ENCODE assay signal across 18 cellular contexts in the genomic region with DNA sequence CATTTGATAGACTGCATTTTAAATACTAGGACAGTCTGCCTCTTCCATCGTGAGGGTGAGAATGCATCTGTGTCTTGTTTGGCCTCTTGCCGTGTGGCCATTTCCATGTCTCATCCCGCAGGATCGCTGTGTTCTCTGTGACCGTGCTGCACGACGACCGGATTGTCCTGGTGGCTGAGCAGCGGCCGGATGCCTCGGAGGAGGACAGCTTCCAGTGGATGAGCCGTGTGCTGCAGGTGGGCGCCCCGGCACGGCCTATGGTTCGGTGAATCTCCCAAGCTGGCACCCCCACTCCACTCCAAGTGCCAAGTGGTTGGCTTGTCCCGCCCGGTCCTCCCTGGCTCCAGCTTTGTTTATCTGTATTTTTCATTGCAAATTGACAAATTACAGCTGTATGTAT. TPM values are rescaled to one million over a fixed set of nuclear protein-coding genes. Genes with fewer than 3 reads are reported as not detected.
DNase-seq lines count a peak whose midpoint lies in the region; ATAC-seq and TF ChIP-seq lines count a peak whose summit lies in the region.
"Had no signal": no experiment of that assay in that cellular context is flagged by ENCODE, and none has a peak within 500 bp of the region (broad histone marks: within the 10 kb centered on the region; RNA-seq: fewer than 3 reads in every experiment).

No MANE protein-coding gene starts in this region.

- H3K4me3 Mint-ChIP-seq in natural killer cell, result no peak overlapping the region
- H3K4me3 Mint-ChIP-seq in natural killer cell treated with Interleukin-12 subunit alpha and Interleukin-12 subunit beta and Interleukin-15 and Interleukin-18, amount 100 ng/mL, for 72 hours, result no peak overlapping the region
- no peak overlapping the region for H3K4me3 Mint-ChIP-seq in central memory CD8-positive, alpha-beta T cell
- peak overlapping the region in 2 of 10 donors; percentile 78 to 94 for H3K4me3 Mint-ChIP-seq in naive thymus-derived CD4-positive, alpha-beta T cell

- no peaks in the 10 kb centered on the region for H3K9me3 Mint-ChIP-seq in natural killer cell
- H3K9me3 Mint-ChIP-seq in natural killer cell treated with Interleukin-12 subunit alpha and Interleukin-12 subunit beta and Interleukin-15 and Interleukin-18, amount 100 ng/mL, for 72 hours, result no peaks in the 10 kb centered on the region
- H3K9me3 Mint-ChIP-seq in central memory CD8-positive, alpha-beta T cell, result no peaks in the 10 kb centered on the region
- peaks cover 0 to 6% (median 0%) of the 10 kb centered on the region in 11 donors for H3K9me3 Mint-ChIP-seq in naive thymus-derived CD4-positive, alpha-beta T cell

- no peaks in the 10 kb centered on the region for H3K9me3 ChIP-seq in naive thymus-derived CD4-positive, alpha-beta T cell (ENCODE audit: control insufficient read depth in 2 of 3, low read length in 3 of 3)
- H3K9me3 ChIP-seq in stomach, result no peaks in the 10 kb centered on the region
- H3K9me3 ChIP-seq in upper lobe of right lung, result no peaks in the 10 kb centered on the region
- H3K9me3 ChIP-seq in aorta (ENCODE audit: control insufficient read depth, low read length), result no peaks in the 10 kb centered on the region
- H3K9me3 ChIP-seq: Peyer's patch had no signal

- H3K4me1 ChIP-seq in naive thymus-derived CD4-positive, alpha-beta T cell (ENCODE audit: control insufficient read depth in 2 of 2, insufficient read depth in 2 of 2, low read length in 2 of 2), result peaks cover 48 to 70% of the 10 kb centered on the region in 2 donors
- H3K4me1 ChIP-seq in stomach (peaks cover 0 to 9% (median 0%) of the 10 kb centered on the region in 4 donors), upper lobe of right lung (no peaks in the 10 kb centered on the region), aorta (ENCODE audit: control insufficient read depth in 1 of 2, insufficient read depth in 2 of 2, low read length in 2 of 2) (no peaks in the 10 kb centered on the region)
- H3K4me1 ChIP-seq: Peyer's patch had no signal

- no peak for TF ChIP-seq CTCF in natural killer cell (IDR thresholded peaks at IDR 0.05)
- no peak for TF ChIP-seq CTCF in stomach (IDR thresholded peaks at IDR 0.05)
- no peak for TF ChIP-seq CTCF in upper lobe of right lung (IDR thresholded peaks at IDR 0.05)

- DNase-seq in natural killer cell (no peak), stomach (peak; percentile 23), upper lobe of right lung (no peak), aorta (no peak)
- DNase-seq in natural killer cell treated with Interleukin-12 subunit alpha and Interleukin-12 subunit beta and Interleukin-15 and Interleukin-18, amount 100 ng/mL, for 72 hours (ENCODE audit: low spot score), result no peak
- no peak for DNase-seq in central memory CD8-positive, alpha-beta T cell (ENCODE audit: low spot score in 2 of 2)
- no peak for DNase-seq in naive thymus-derived CD4-positive, alpha-beta T cell
- DNase-seq: NCI-H1417 treated with DMSO at 0.1 percent for 48 hours, NCI-H2029, NCI-H2171 treated with DMSO at 0.1 percent for 48 hours, NCI-H82, Peyer's patch, Right ventricle myocardium superior had no signal

- POLR2A ChIA-PET in naive thymus-derived CD4-positive, alpha-beta T cell (lab: Charles Lee), result interaction anchor here (2.0 to 8.6 kb wide), 3 partner anchors 9 to 86 kb away, joined by 18 to 226 read pairs (median 49); partner anchors contain the start of gene PRMT2

- peaks cover 37 to 70% of the 10 kb centered on the region in 2 donors for H3K4me1 Mint-ChIP-seq in natural killer cell
- H3K4me1 Mint-ChIP-seq in natural killer cell treated with Interleukin-12 subunit alpha and Interleukin-12 subunit beta and Interleukin-15 and Interleukin-18, amount 100 ng/mL, for 72 hours (ENCODE audit: low read depth in 2 of 2), result peaks cover 23 to 24% of the 10 kb centered on the region in 2 donors
- H3K4me1 Mint-ChIP-seq in central memory CD8-positive, alpha-beta T cell, result peaks cover 28% of the 10 kb centered on the region
- H3K4me1 Mint-ChIP-seq in naive thymus-derived CD4-positive, alpha-beta T cell, result peaks cover 44 to 91% (median 82%) of the 10 kb centered on the region in 7 donors

- CTCF ChIA-PET in naive thymus-derived CD4-positive, alpha-beta T cell (lab: Charles Lee), result interaction anchor here (0.7 to 1.7 kb wide), 2 partner anchors 12 to 90 kb away, joined by 3 to 5 read pairs; no protein-coding TSS in a partner anchor

- H3K27me3 ChIP-seq in naive thymus-derived CD4-positive, alpha-beta T cell (ENCODE audit: control insufficient read depth in 2 of 2, insufficient read depth in 2 of 2, low read length in 2 of 2), result no peaks in the 10 kb centered on the region
- no peaks in the 10 kb centered on the region for H3K27me3 ChIP-seq in stomach
- H3K27me3 ChIP-seq in upper lobe of right lung, result no peaks in the 10 kb centered on the region
- no peaks in the 10 kb centered on the region for H3K27me3 ChIP-seq in aorta (ENCODE audit: control insufficient read depth in 1 of 2, insufficient read depth in 2 of 2, low read length in 1 of 2)
- H3K27me3 ChIP-seq: Peyer's patch had no signal

- 92 to 97% (median 95%) methylated on average over 18 of the region's 18 CpGs for WGBS in stomach, 5 donors
- WGBS in aorta, 2 donors, result 94 to 95% methylated on average over 18 of the region's 18 CpGs

- TF ChIP-seq EP300 in stomach (IDR thresholded peaks at IDR 0.05), result no peak

- no peaks in the 10 kb centered on the region for H3K27me3 Mint-ChIP-seq in natural killer cell (ENCODE audit: low read depth in 2 of 2)
- H3K27me3 Mint-ChIP-seq in natural killer cell treated with Interleukin-12 subunit alpha and Interleukin-12 subunit beta and Interleukin-15 and Interleukin-18, amount 100 ng/mL, for 72 hours, result no peaks in the 10 kb centered on the region
- no peaks in the 10 kb centered on the region for H3K27me3 Mint-ChIP-seq in central memory CD8-positive, alpha-beta T cell
- no peaks in the 10 kb centered on the region for H3K27me3 Mint-ChIP-seq in naive thymus-derived CD4-positive, alpha-beta T cell

- peak overlapping the region; percentile 83 for H3K27ac ChIP-seq in naive thymus-derived CD4-positive, alpha-beta T cell (ENCODE audit: low read depth, low read length)
- H3K27ac ChIP-seq in stomach, result no peak overlapping the region
- no peak overlapping the region for H3K27ac ChIP-seq in upper lobe of right lung
- H3K27ac ChIP-seq in aorta (ENCODE audit: low read depth in 1 of 2, low read length in 2 of 2), result no peak overlapping the region

- H3K36me3 ChIP-seq in naive thymus-derived CD4-positive, alpha-beta T cell (ENCODE audit: control insufficient read depth in 2 of 3, insufficient read depth in 3 of 3, low read length in 3 of 3), result peaks cover 0 to 27% (median 15%) of the 10 kb centered on the region in 3 experiments
- H3K36me3 ChIP-seq in stomach (peaks cover 38 to 99% (median 95%) of the 10 kb centered on the region in 4 donors), upper lobe of right lung (peaks cover 60% of the 10 kb centered on the region), aorta (ENCODE audit: control insufficient read depth in 1 of 2, insufficient read depth in 2 of 2, low read length in 1 of 2) (peaks cover 2 to 15% of the 10 kb centered on the region in 2 donors)

- ATAC-seq in natural killer cell (no peak), HG03378 (IDR thresholded peaks at IDR 0.05; ENCODE audit: unreplicated experiment) (no peak), upper lobe of right lung (no peak), aorta (ENCODE audit: low FRiP score) (no peak)
- ATAC-seq in natural killer cell treated with Interleukin-12 subunit alpha and Interleukin-12 subunit beta and Interleukin-15 and Interleukin-18, amount 100 ng/mL, for 72 hours, result no peak
- no peak for ATAC-seq in central memory CD8-positive, alpha-beta T cell (replicated peaks; ENCODE audit: extremely low read depth, poor library complexity, severe bottlenecking)
- ATAC-seq in naive thymus-derived CD4-positive, alpha-beta T cell, result no peak
- ATAC-seq: GM12878, HCT116 had no signal

- intact Hi-C loops in natural killer cell (cut with micrococcal nuclease), result loop anchor here (2.0 kb wide), 1 partner anchor 13 kb away; no protein-coding TSS in a partner anchor
- intact Hi-C loops in naive thymus-derived CD4-positive, alpha-beta T cell (cut with micrococcal nuclease), result loop anchor here in 1 of 2 donors (1.0 to 5.0 kb wide), 5 partner anchors 17 to 407 kb away; partner anchors contain the start of genes DIP2A and PCNT
- intact Hi-C loops in stomach (cut with DNase I; ENCODE audit: low total_unique reads), result no loop called here
- intact Hi-C loops in upper lobe of right lung (cut with DNase I), result loop anchor here (5.0 kb wide), 1 partner anchor 52 kb away; no protein-coding TSS in a partner anchor
- intact Hi-C loops in aorta (cut with DNase I), result no loop called here

- no peak overlapping the region for H3K4me3 ChIP-seq in naive thymus-derived CD4-positive, alpha-beta T cell (ENCODE audit: low read length)
- H3K4me3 ChIP-seq in stomach (no peak overlapping the region), upper lobe of right lung (no peak overlapping the region), aorta (ENCODE audit: low read length in 2 of 2) (no peak overlapping the region)
- H3K4me3 ChIP-seq: GM12878, Peyer's patch had no signal

- TF ChIP-seq POLR2A in stomach (IDR thresholded peaks at IDR 0.05), result no peak

- H3K36me3 Mint-ChIP-seq in natural killer cell, result no peaks in the 10 kb centered on the region
- H3K36me3 Mint-ChIP-seq in natural killer cell treated with Interleukin-12 subunit alpha and Interleukin-12 subunit beta and Interleukin-15 and Interleukin-18, amount 100 ng/mL, for 72 hours, result peaks cover 6% of the 10 kb centered on the region
- H3K36me3 Mint-ChIP-seq in central memory CD8-positive, alpha-beta T cell (ENCODE audit: insufficient read depth), result peaks cover 25% of the 10 kb centered on the region
- H3K36me3 Mint-ChIP-seq in naive thymus-derived CD4-positive, alpha-beta T cell, result peaks cover 18 to 53% (median 47%) of the 10 kb centered on the region in 5 donors

- H3K27ac Mint-ChIP-seq in natural killer cell, result peak overlapping the region; percentile 86 to 93
- H3K27ac Mint-ChIP-seq in natural killer cell treated with Interleukin-12 subunit alpha and Interleukin-12 subunit beta and Interleukin-15 and Interleukin-18, amount 100 ng/mL, for 72 hours, result no peak overlapping the region
- H3K27ac Mint-ChIP-seq in central memory CD8-positive, alpha-beta T cell (ENCODE audit: low read depth), result peak overlapping the region; percentile 99
- H3K27ac Mint-ChIP-seq in naive thymus-derived CD4-positive, alpha-beta T cell, result peak overlapping the region in 8 of 9 donors; percentile 98 to 100 (median 99)

RNA-seq across cellular contexts. Expression of gene S100B, which starts 55.2 kb away (rescaled TPM):
- total RNA-seq in natural killer cell (10 to 100 TPM in 1 of 3 donors, 1 to 10 TPM in 1, not detected in 1; 4.0 to 58.9 TPM), stomach (10 to 100 TPM in 1 of 5 donors, 1 to 10 TPM in 3, not detected in 1; 1.8 to 18.4 (median 6.2) TPM), upper lobe of right lung (4.5 TPM), aorta (1 to 10 TPM; 6.1 to 8.7 TPM)
- total RNA-seq in natural killer cell treated with Interleukin-12 subunit alpha and Interleukin-12 subunit beta and Interleukin-15 and Interleukin-18, amount 100 ng/mL, for 72 hours, result not detected
- total RNA-seq in naive thymus-derived CD4-positive, alpha-beta T cell, result 1 to 10 TPM in 1 of 5 experiments, under 1 TPM in 4; 0.27 to 2.3 (median 0.95) TPM
- 1 to 10 TPM; 1.1 to 7.0 TPM for polyA plus RNA-seq in naive thymus-derived CD4-positive, alpha-beta T cell
- polyA plus RNA-seq in stomach (10 to 100 TPM in 1 of 3 donors, 1 to 10 TPM in 2; 7.0 to 13.7 (median 9.1) TPM), aorta (1 to 10 TPM; 1.1 to 5.1 TPM)
- total RNA-seq: LHCN-M2, NCI-H460 had no signal

Comparison
In these comparisons a context has a peak if more than half of its experiments do, and no peak if none do; other contexts are left out.
1. H3K27ac Mint-ChIP-seq: peak in natural killer cell (2 of 2), central memory CD8-positive, alpha-beta T cell (single experiment) and naive thymus-derived CD4-positive, alpha-beta T cell (8 of 9); none in natural killer cell treated with Interleukin-12 subunit alpha and Interleukin-12 subunit beta and Interleukin-15 and Interleukin-18, amount 100 ng/mL, for 72 hours (0 of 2).
2. intact Hi-C loops: an anchor here in natural killer cell (2.0 kb wide) and upper lobe of right lung (5.0 kb wide); none called in stomach and aorta.